ENCODE assay signal across 23 cellular contexts in genomic region chr6:168387911-168388310, GRCh38. TPM values are rescaled to one million over a fixed set of nuclear protein-coding genes. Genes with fewer than 3 reads are reported as not detected.
A peak's percentile ranks its signal among the peaks of the same experiment; 100 is the strongest.
DNase-seq lines count a peak whose midpoint lies in the region; FAIRE-seq and TF ChIP-seq lines count a peak whose summit lies in the region.
"Had no signal": no experiment of that assay in that cellular context is flagged by ENCODE, and none has a peak within 500 bp of the region (broad histone marks: within the 10 kb centered on the region; RNA-seq: fewer than 3 reads in every experiment).

No MANE protein-coding gene starts in this region.

- 0 out of 2 replicates have a peak overlapping the region, but pooled peaks have one; percentile 16 for H2AK5ac ChIP-seq in H1 (ENCODE audit: low read depth, low read length)

- no peaks in the 10 kb centered on the region; the same call in 1 of the 2 replicates for H3K23me2 ChIP-seq in H1 (ENCODE audit: low read depth, low read length)

- POLR2A ChIA-PET in H1 (lab: Charles Lee; ENCODE audit: partially characterized antibody) = no interaction called here

- H3K23ac ChIP-seq in H1 (ENCODE audit: insufficient read length) = no peak overlapping the region

- no peak overlapping the region for H3K4me3 ChIP-seq in H1 (ENCODE audit: extremely low read depth in 1 of 4, insufficient read depth in 2 of 4, low read depth in 3 of 4, low read length in 4 of 4)
- H3K4me3 ChIP-seq in osteoblast (ENCODE audit: insufficient read depth, low read length) = no peak overlapping the region
- H3K4me3 ChIP-seq: A549, GM23248 had no signal

- H3K9me3 ChIP-seq in H1 (ENCODE audit: insufficient read depth in 2 of 2, low read depth in 1 of 2, low read length in 1 of 2) (peaks cover 7 to 8% of the 10 kb centered on the region in 2 experiments), osteoblast (ENCODE audit: low read depth, low read length) (peaks cover 6% of the 10 kb centered on the region)
- H3K9me3 ChIP-seq: A549 had no signal

- TF ChIP-seq CTCF in H1 (IDR thresholded peaks at IDR 0.05; ENCODE audit: control extremely low read depth in 1 of 3, insufficient read depth in 1 of 3, low read depth in 1 of 3, low read length in 3 of 3) (no peak), osteoblast (IDR thresholded peaks at IDR 0.05; ENCODE audit: extremely low read depth, low read depth, low read length) (no peak), osteocyte (IDR thresholded peaks at IDR 0.05) (no peak)

- H3K4me3 Mint-ChIP-seq in osteocyte (ENCODE audit: unreplicated experiment) = no peak overlapping the region
- H3K4me3 Mint-ChIP-seq: CD14-positive monocyte; CD4-positive, alpha-beta memory T cell; HFFc6 had no signal

- CTCF ChIA-PET in H1 (lab: Charles Lee; ENCODE audit: partially characterized antibody) = interaction anchor here (0.6 to 2.6 kb wide), 8 partner anchors 10 to 184 kb away, joined by 3 to 11 read pairs (median 4); no protein-coding TSS in a partner anchor

- H2AFZ ChIP-seq in H1 (ENCODE audit: low read length) = no peak overlapping the region
- no peak overlapping the region for H2AFZ ChIP-seq in osteoblast (ENCODE audit: low read length)
- H2AFZ ChIP-seq: GM23248 had no signal

- no peak overlapping the region for H3K27ac ChIP-seq in H1 (ENCODE audit: low read depth, low read length)
- no peak overlapping the region for H3K27ac ChIP-seq in osteoblast (ENCODE audit: low read depth, low read length)
- H3K27ac ChIP-seq: 22Rv1, A549, GM23248 had no signal

- no peak overlapping the region for H2BK5ac ChIP-seq in H1 (ENCODE audit: low read depth, low read length)

- no peak overlapping the region for H3K4ac ChIP-seq in H1 (replicated peaks; ENCODE audit: insufficient read length, low read depth, low read length)

- peaks cover 2% of the 10 kb centered on the region for H3K4me1 Mint-ChIP-seq in osteocyte (ENCODE audit: unreplicated experiment)
- H3K4me1 Mint-ChIP-seq: CD14-positive monocyte; CD4-positive, alpha-beta memory T cell had no signal

- DNase-seq in SKM-1 treated with dmso at 0.1 percent for 144 hours (lab: John Stamatoyannopoulos, UW; ENCODE audit: unreplicated experiment) (peak; percentile 49), SKM-1 (lab: John Stamatoyannopoulos, UW; ENCODE audit: unreplicated experiment) (no peak), H1 (ENCODE audit: low read depth in 1 of 2, low spot score in 2 of 2) (no peak), osteoblast (ENCODE audit: insufficient read length, low spot score, missing footprints) (peak; percentile 39), head of caudate nucleus (no peak), osteocyte (ENCODE audit: extremely low spot score, unreplicated experiment) (no peak)
- no peak for DNase-seq in activated CD8-positive, alpha-beta memory T cell treated with anti-CD3 and anti-CD28 coated beads for 24 hours
- DNase-seq: AML-193; CD4-positive, alpha-beta memory T cell; DMS79; GDM1; GM23248; HFFc6; IMR-90 had no signal

- no peak overlapping the region for H2BK120ac ChIP-seq in H1 (replicated peaks; ENCODE audit: low read depth, low read length)

- intact Hi-C loops in head of caudate nucleus (cut with DNase I) = no loop called here

- H2BK20ac ChIP-seq in H1 (ENCODE audit: low read length) = no peak overlapping the region

- TF ChIP-seq EP300 in H1 (IDR thresholded peaks at IDR 0.05; ENCODE audit: borderline replicate concordance in 1 of 2, low read depth in 2 of 2, low read length in 2 of 2) = no peak

- H4K91ac ChIP-seq in H1 (replicated peaks; ENCODE audit: insufficient read length, low read length) = no peak overlapping the region

- 93% methylated on average over 18 of the region's 18 CpGs; no CpG with 5 or more reads in 1 of the 2 experiments for WGBS in H1 (ENCODE audit: extremely low coverage in 1 of 2, insufficient coverage in 1 of 2, insufficient read length in 1 of 2, insufficient replicate concordance in 2 of 2, low coverage in 1 of 2, low lambda C conversion rate in 2 of 2, missing lambda C conversion rate in 1 of 2), 2 experiments

- no peaks in the 10 kb centered on the region for H3K9me3 Mint-ChIP-seq in osteocyte (ENCODE audit: unreplicated experiment)

- H3K27me3 Mint-ChIP-seq in osteocyte (ENCODE audit: unreplicated experiment) = peaks cover 14% of the 10 kb centered on the region

- H3K4me1 ChIP-seq in H1 (replicated peaks in 1 of 4; ENCODE audit: control insufficient read depth in 3 of 4, insufficient read depth in 4 of 4, low read length in 3 of 4) (peaks cover 0 to 10% (median 1%) of the 10 kb centered on the region in 4 experiments; a peak in 2 of 7 replicates), osteoblast (ENCODE audit: insufficient read depth, low read length) (no peaks in the 10 kb centered on the region)
- H3K4me1 ChIP-seq: A549 had no signal

- H4K8ac ChIP-seq in H1 (ENCODE audit: extremely low read depth, insufficient read depth, low read length) = no peak overlapping the region

- no peaks in the 10 kb centered on the region for H3K27me3 ChIP-seq in H1 (replicated peaks in 1 of 4; ENCODE audit: control insufficient read depth in 3 of 4, extremely low read depth in 1 of 4, insufficient read depth in 3 of 4, low read length in 3 of 4)
- no peaks in the 10 kb centered on the region for H3K27me3 ChIP-seq in osteoblast (ENCODE audit: insufficient read depth, low read length)

- TF ChIP-seq RAD21 in H1 (IDR thresholded peaks at IDR 0.05 in 1 of 2, conservative IDR thresholded peaks at IDR 0.05 in 1 of 2; ENCODE audit: low read depth in 2 of 2, low read length in 2 of 2) = no peak

- no peak overlapping the region for H3K56ac ChIP-seq in H1 (replicated peaks; ENCODE audit: insufficient read length, low read depth, low read length)

- no peak overlapping the region for H2BK12ac ChIP-seq in H1 (ENCODE audit: low read depth, low read length)

- H3K79me2 ChIP-seq in H1 (ENCODE audit: control insufficient read depth in 1 of 2, insufficient read depth in 2 of 2, low read length in 2 of 2) = no peaks in the 10 kb centered on the region
- no peaks in the 10 kb centered on the region for H3K79me2 ChIP-seq in osteoblast (ENCODE audit: insufficient read depth, low read length)

- no peak for FAIRE-seq in H1 (lab: Jason Lieb, UNC)
- FAIRE-seq: A549, GM12892, GM18507, H54, HTR-8/SVneo had no signal

- H3K79me1 ChIP-seq in H1 (ENCODE audit: low read depth, low read length) = no peaks in the 10 kb centered on the region

- no peak overlapping the region for H3K18ac ChIP-seq in H1 (ENCODE audit: extremely low read depth, low read length)

- H2BK15ac ChIP-seq in H1 (ENCODE audit: low read length) = no peak overlapping the region

- H4K20me1 ChIP-seq in H1 (replicated peaks in 1 of 2; ENCODE audit: control insufficient read depth in 1 of 2, insufficient read depth in 2 of 2, low read length in 2 of 2) = peaks cover 0 to 7% of the 10 kb centered on the region in 2 experiments
- H4K20me1 ChIP-seq in osteoblast (ENCODE audit: insufficient read depth, low read length) = no peaks in the 10 kb centered on the region

- H3K4me2 ChIP-seq in H1 (ENCODE audit: insufficient read depth in 1 of 2, low read depth in 2 of 2, low read length in 2 of 2) (no peak overlapping the region), osteoblast (ENCODE audit: insufficient read depth, low read length) (no peak overlapping the region)
- H3K4me2 ChIP-seq: A549 had no signal

- no peak for TF ChIP-seq POLR2A in H1 (IDR thresholded peaks at IDR 0.05; ENCODE audit: control extremely low read depth in 1 of 2, low read depth in 2 of 2, low read length in 2 of 2)

- no peaks in the 10 kb centered on the region for H3K36me3 Mint-ChIP-seq in osteocyte (ENCODE audit: unreplicated experiment)
- H3K36me3 Mint-ChIP-seq: CD14-positive monocyte; CD4-positive, alpha-beta memory T cell had no signal

- H3K27ac Mint-ChIP-seq in osteocyte (ENCODE audit: unreplicated experiment) = no peak overlapping the region
- H3K27ac Mint-ChIP-seq: CD14-positive monocyte; CD4-positive, alpha-beta memory T cell; HFFc6 had no signal

- H3K9ac ChIP-seq in H1 (replicated peaks in 1 of 4; ENCODE audit: extremely low read depth in 1 of 4, low read depth in 3 of 4, low read length in 3 of 4) = no peak overlapping the region
- H3K9ac ChIP-seq: GM23248 had no signal

- no peak overlapping the region for H4K5ac ChIP-seq in H1 (ENCODE audit: insufficient read length, low read depth, low read length)

- no peaks in the 10 kb centered on the region; a peak in 1 of 8 replicates for H3K36me3 ChIP-seq in H1 (ENCODE audit: control insufficient read depth in 2 of 4, insufficient read depth in 4 of 4, low read length in 3 of 4)
- no peaks in the 10 kb centered on the region for H3K36me3 ChIP-seq in osteoblast (ENCODE audit: insufficient read depth, low read length)

- no peak overlapping the region for H3K14ac ChIP-seq in H1 (ENCODE audit: insufficient read length)

TF ChIP-seq in H1, 55 proteins besides CTCF, POLR2A, EP300 and RAD21:
- TF ChIP-seq SIRT6 (IDR thresholded peaks at IDR 0.05; ENCODE audit: low read length) (no peak), SUZ12 (IDR thresholded peaks at IDR 0.05; ENCODE audit: low read length) (no peak), USF2 (IDR thresholded peaks at IDR 0.05; ENCODE audit: low read length) (no peak)

RNA-seq across cellular contexts. Expression of gene SMOC2, which starts 53.1 kb away (rescaled TPM):
- total RNA-seq in H1 (2021; fragmentation: NEBNext Ultra II Directional; extraction: Animal tissue kit (Norgen Biotek cat#: 25700)) = 7.7 and 9.0 TPM in 2 replicates
- 8.5 TPM in 2 replicates for polyA plus RNA-seq in H1 (2011; rRNA removed)
- polyA plus RNA-seq in H1 (2011; cell fraction: cytosol; rRNA removed) = 10.3 TPM
- polyA plus RNA-seq in H1 (2011; cell fraction: nucleus; rRNA removed) = 11.5 TPM
- 8.3 to 10.1 TPM (median 9.4 TPM) in 4 replicates for polyA plus RNA-seq in H1 (2012, experiment 1 of 2)
- 4.2 TPM for polyA plus RNA-seq in H1 (2012, experiment 2 of 2)
- polyA plus RNA-seq in H1 (2013, experiment 1 of 2) = 2.2 TPM
- polyA plus RNA-seq in H1 (2013, experiment 2 of 2) = 2.6 TPM
- 5.0 and 6.4 TPM in 2 replicates for polyA minus RNA-seq in H1 (2011; rRNA and poly(A)+ RNA removed)
- 7.9 TPM for polyA minus RNA-seq in H1 (2011; cell fraction: cytosol; rRNA and poly(A)+ RNA removed)
- polyA minus RNA-seq in H1 (2011; cell fraction: nucleus; rRNA and poly(A)+ RNA removed) = 7.6 TPM
- total RNA-seq in osteoblast (0.36 and 10.6 TPM in 2 replicates), osteocyte (11.5 and 11.6 TPM in 2 replicates)
- total RNA-seq: CD4-positive, alpha-beta memory T cell; Daoy; GM23248; HFFc6; IMR-90 had no signal
- polyA plus RNA-seq: A549; BJ; CD14-positive monocyte; CD4-positive, alpha-beta memory T cell; GM23248; IMR-90 had no signal

Comparison
In these comparisons a context has a peak if more than half of its experiments do, and no peak if none do; other contexts are left out.
1. DNase-seq: peak in SKM-1 treated with dmso at 0.1 percent for 144 hours (single experiment) and osteoblast (single experiment); none in SKM-1 (single experiment), H1 (0 of 2), head of caudate nucleus (0 of 42), osteocyte (single experiment) and activated CD8-positive, alpha-beta memory T cell treated with anti-CD3 and anti-CD28 coated beads for 24 hours (single experiment).